ENCODE assay signal across 20 cellular contexts in genomic region chr14:60241091-60241490, GRCh38. TPM values are rescaled to one million over a fixed set of nuclear protein-coding genes. Genes with fewer than 3 reads are reported as not detected.
DNase-seq lines count a peak whose midpoint lies in the region; ATAC-seq, FAIRE-seq and TF ChIP-seq lines count a peak whose summit lies in the region.
"Had no signal": no experiment of that assay in that cellular context is flagged by ENCODE, and none has a peak within 500 bp of the region (broad histone marks: within the 10 kb centered on the region; RNA-seq: fewer than 3 reads in every experiment).

No MANE protein-coding gene starts in this region.

- CTCF ChIA-PET in K562 (lab: Yijun Ruan, JAX; ENCODE audit: low intra/inter-chr PET ratio) = no interaction called here

- no peaks in the 10 kb centered on the region for H3K9me1 ChIP-seq in K562 (ENCODE audit: control insufficient read depth, insufficient read depth, low read length)

- POLR2A ChIA-PET in K562 (lab: Yijun Ruan, JAX) = interaction anchor here (0.7 kb wide), 1 partner anchor 27 kb away, joined by 3 read pairs; no protein-coding TSS in a partner anchor

- H3K27me3 ChIP-seq in K562 (ENCODE audit: control insufficient read depth in 2 of 2, insufficient read depth in 2 of 2, low read length in 2 of 2) (no peaks in the 10 kb centered on the region), left lung (no peaks in the 10 kb centered on the region)
- H3K27me3 ChIP-seq: BE2C had no signal

- no peak for TF ChIP-seq POLR2A in K562 (conservative IDR thresholded peaks at IDR 0.05)

- H2AFZ ChIP-seq in K562 (ENCODE audit: low read depth, low read length) = 0 out of 2 replicates have a peak overlapping the region, but pooled peaks have one; percentile 40

- no peak overlapping the region for H3K9ac ChIP-seq in K562 (ENCODE audit: insufficient read depth in 1 of 2, low read depth in 2 of 2, low read length in 2 of 2)

- ATAC-seq in K562 = no peak
- ATAC-seq in HG03039 (IDR thresholded peaks at IDR 0.05; ENCODE audit: unreplicated experiment) = no peak
- no peak for ATAC-seq in left lung
- ATAC-seq: GM12878 had no signal

- no peak for FAIRE-seq in K562 (lab: Jason Lieb, UNC)
- FAIRE-seq: A204.1, GM12878 had no signal

- TF ChIP-seq EP300 in K562 (IDR thresholded peaks at IDR 0.05; ENCODE audit: low read length) = no peak

- H3K4me3 ChIP-seq in K562 (no peak overlapping the region), left lung (no peak overlapping the region)
- H3K4me3 ChIP-seq: GM12878 had no signal

- H3K36me3 ChIP-seq in K562 (ENCODE audit: control insufficient read depth, insufficient read depth, low read length) (no peaks in the 10 kb centered on the region), left lung (no peaks in the 10 kb centered on the region)
- H3K36me3 ChIP-seq: BE2C had no signal

- no peaks in the 10 kb centered on the region for H4K20me1 ChIP-seq in K562 (replicated peaks; ENCODE audit: control insufficient read depth, insufficient read depth, low read length)

- WGBS in K562 (ENCODE audit: insufficient coverage, low coverage, missing lambda C conversion rate) = 0% methylated on average over 1 of the region's 1 CpG

- H3K27ac ChIP-seq in K562 (ENCODE audit: extremely low read depth, low read depth, low read length) = no peak overlapping the region
- no peak overlapping the region for H3K27ac ChIP-seq in left lung

- H3K4me1 ChIP-seq in K562 (replicated peaks in 1 of 2; ENCODE audit: control insufficient read depth in 2 of 2, insufficient read depth in 2 of 2, low read length in 2 of 2) (peaks cover 0 to 10% of the 10 kb centered on the region in 2 experiments; a peak in 3 of 5 replicates), left lung (no peaks in the 10 kb centered on the region)
- H3K4me1 ChIP-seq: BE2C had no signal

- TF ChIP-seq RAD21 in K562 (CRISPR knock-in tag; conservative IDR thresholded peaks at IDR 0.05 in 1 of 2, IDR thresholded peaks at IDR 0.05 in 1 of 2) = no peak

- no TSS peak for BruUV-seq in K562 (replicated peaks; lab: Mats Ljungman, UMichigan)

- intact Hi-C loops in K562 (cut with micrococcal nuclease) = no loop called here
- intact Hi-C loops in left lung (cut with DNase I) = no loop called here

- H3K9me3 ChIP-seq in K562 (replicated peaks; ENCODE audit: control insufficient read depth, insufficient read depth, low read depth, low read length) = no peaks in the 10 kb centered on the region
- H3K9me3 ChIP-seq in left lung = no peaks in the 10 kb centered on the region
- H3K9me3 ChIP-seq: BE2C had no signal

- no peak overlapping the region for H3K4me2 ChIP-seq in K562 (ENCODE audit: insufficient read depth, low read length)

- no peak for DNase-seq in K562 (ENCODE audit: extremely low read depth in 1 of 4, low spot score in 3 of 4)
- DNase-seq in foreskin melanocyte = peak; percentile 69
- DNase-seq in stromal cell of bone marrow (ENCODE audit: low read depth) = peak; percentile 57
- DNase-seq in stimulated activated CD4-positive, alpha-beta T cell treated with anti-CD3 and anti-CD28 coated beads, Interleukin-15, amount 100 ng/mL, for 24 hours = no peak
- DNase-seq in left lung = no peak
- DNase-seq: ACHN; BE2C; C1 segment of cervical spinal cord; CD4-positive, CD25-positive, alpha-beta regulatory T cell; CD8-positive, alpha-beta memory T cell; COR-L47; DMS 273 treated with DMSO at 0.1 percent for 48 hours; DMS53; DND-41; EL; HCEC 1CT; IMR-90 had no signal

- no peak for TF ChIP-seq CTCF in K562 (IDR thresholded peaks at IDR 0.05 in 2 of 3, conservative IDR thresholded peaks at IDR 0.05 in 1 of 3; ENCODE audit: insufficient read depth in 2 of 3, low read depth in 1 of 3, low read length in 3 of 3)
- TF ChIP-seq CTCF in left lung (IDR thresholded peaks at IDR 0.05) = no peak

- in situ Hi-C loops in K562 (cut with MboI) = no loop called here

- H3K79me2 ChIP-seq in K562 (ENCODE audit: control insufficient read depth, insufficient read depth, low read length) = no peaks in the 10 kb centered on the region

TF ChIP-seq in K562, 482 proteins besides CTCF, POLR2A, EP300 and RAD21 (continues in another document):
- TF ChIP-seq PATZ1 (CRISPR knock-in tag; IDR thresholded peaks at IDR 0.05; ENCODE audit: borderline replicate concordance) (no peak), DACH1 (IDR thresholded peaks at IDR 0.05; ENCODE audit: partially characterized antibody) (no peak), RREB1 (CRISPR knock-in tag; IDR thresholded peaks at IDR 0.05) (no peak)

RNA-seq across cellular contexts. Expression of gene PPM1A, which starts 7.9 kb away (rescaled TPM):
- 20.9 and 54.9 TPM in 2 replicates for total RNA-seq in K562 (2011; cell fraction: chromatin; rRNA removed; ENCODE audit: low replicate concordance)
- total RNA-seq in K562 (2011; cell fraction: nucleolus; rRNA removed) = 2.7 and 4.5 TPM in 2 replicates
- 12.0 and 24.3 TPM in 2 replicates for total RNA-seq in K562 (2011; cell fraction: nucleoplasm; rRNA removed)
- total RNA-seq in K562 (2014; rRNA removed) = 5.5 and 6.0 TPM in 2 replicates
- 16.0 and 22.0 TPM in 2 replicates for total RNA-seq in K562 (2014; rRNA removed; fragmentation: Illumina TruSeq; extraction: Trizol)
- 13.7 TPM in 2 replicates for total RNA-seq in K562 (2015; rRNA removed; fragmentation: Illumina TruSeq; extraction: Trizol)
- total RNA-seq in K562 (2021) = 19.3 and 23.9 TPM in 2 replicates
- 13.5 and 21.4 TPM in 2 replicates for polyA plus RNA-seq in K562 (2011; rRNA removed)
- 2.8 and 9.5 TPM in 2 replicates for polyA plus RNA-seq in K562 (2011; cell fraction: cytosol; rRNA removed)
- polyA plus RNA-seq in K562 (2011; cell fraction: nucleus; rRNA removed) = 16.6 and 22.1 TPM in 2 replicates
- 12.5 and 16.4 TPM in 2 replicates for polyA plus RNA-seq in K562 (2012)
- polyA plus RNA-seq in K562 (2014; fragmentation: Illumina TruSeq; extraction: Trizol) = 15.2 and 19.4 TPM in 2 replicates
- polyA plus RNA-seq in K562 (2014; fragmentation: Nextera tagmentation; extraction: Ambion mirVana) = 10 to 100 TPM; 10.1 to 13.6 TPM
- 8.8 and 16.9 TPM in 2 replicates for polyA plus RNA-seq in K562 (2014; rRNA removed)
- 97.2 and 107 TPM in 2 replicates for polyA minus RNA-seq in K562 (2011; rRNA and poly(A)+ RNA removed)
- polyA minus RNA-seq in K562 (2011; cell fraction: cytosol; rRNA and poly(A)+ RNA removed) = 14.7 and 24.0 TPM in 2 replicates
- 12.5 and 24.0 TPM in 2 replicates for polyA minus RNA-seq in K562 (2011; cell fraction: nucleus; rRNA and poly(A)+ RNA removed)
- total RNA-seq in left lung = 10 to 100 TPM; 54.1 to 56.2 TPM

Comparison
In these comparisons a context has a peak if more than half of its experiments do, and no peak if none do; other contexts are left out.
1. DNase-seq: peak in foreskin melanocyte (single experiment) and stromal cell of bone marrow (single experiment); none in K562 (0 of 4), stimulated activated CD4-positive, alpha-beta T cell treated with anti-CD3 and anti-CD28 coated beads, Interleukin-15, amount 100 ng/mL, for 24 hours (single experiment) and left lung (0 of 2).